In the genomic region with DNA sequence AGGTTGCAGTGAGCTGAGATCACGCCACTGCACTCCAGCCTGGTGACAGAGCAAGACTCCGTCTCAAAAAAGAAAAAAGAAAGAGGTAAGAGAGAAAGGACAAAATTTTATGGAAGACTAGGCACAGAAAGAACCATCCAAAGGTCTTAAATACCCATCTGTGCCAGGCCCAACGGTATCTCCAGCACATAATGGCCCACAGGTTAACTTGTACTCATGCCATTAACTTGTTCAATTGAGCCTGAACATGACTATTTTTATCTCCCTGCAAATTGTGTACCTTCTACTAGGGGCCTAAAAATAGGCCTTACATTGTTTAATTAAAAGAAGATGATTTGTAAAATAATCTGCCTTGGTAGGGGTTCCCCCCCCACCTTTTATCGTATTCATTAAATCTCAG, we compare ENCODE assay signal across 14 cellular contexts.
DNase-seq lines count a peak whose midpoint lies in the region; ATAC-seq, FAIRE-seq and TF ChIP-seq lines count a peak whose summit lies in the region.
"Had no signal": no experiment of that assay in that cellular context is flagged by ENCODE, and none has a peak within 500 bp of the region (broad histone marks: within the 10 kb centered on the region; RNA-seq: fewer than 3 reads in every experiment).

No MANE protein-coding gene starts in this region.

- H3K4me3 ChIP-seq in HepG2 (replicated peaks in 1 of 3; ENCODE audit: insufficient read depth in 1 of 3, low read depth in 2 of 3, low read length in 3 of 3): peak overlapping the region in 2 of 3 experiments; percentile 21 to 31; a peak in 1 of 6 replicates
- H3K4me3 ChIP-seq in right lobe of liver: no peak overlapping the region
- no peak overlapping the region for H3K4me3 ChIP-seq in uterus
- H3K4me3 ChIP-seq in gastroesophageal sphincter: no peak overlapping the region
- H3K4me3 ChIP-seq: Peyer's patch had no signal

- H3K4me1 ChIP-seq in HepG2 (ENCODE audit: insufficient read depth, low read length) (peaks cover 55% of the 10 kb centered on the region), right lobe of liver (peaks cover 0 to 16% (median 0%) of the 10 kb centered on the region in 4 donors), uterus (no peaks in the 10 kb centered on the region), gastroesophageal sphincter (no peaks in the 10 kb centered on the region)

- no peaks in the 10 kb centered on the region for H3K9me3 Mint-ChIP-seq in activated CD4-positive, alpha-beta T cell treated with anti-CD3 and anti-CD28 coated beads, Interleukin-2, amount 10 ng/mL, durations not matched to agents 7 days and 5 days
- H3K9me3 Mint-ChIP-seq in activated T-helper 1 cell treated with anti-CD3 and anti-CD28 coated beads, Interleukin-12 subunit alpha, Interleukin-12 subunit beta, Interleukin-2, Interleukin-4 antibody, amounts not matched to agents 30 ng/mL and 10 ng/mL and 1 ng/mL, durations not matched to agents 14 hours and 24 hours and 36 hours: no peaks in the 10 kb centered on the region
- H3K9me3 Mint-ChIP-seq: HFFc6 had no signal

- no peaks in the 10 kb centered on the region for H3K27me3 ChIP-seq in HepG2 (ENCODE audit: control insufficient read depth in 1 of 2, insufficient read depth in 2 of 2, low read length in 2 of 2)
- no peaks in the 10 kb centered on the region for H3K27me3 ChIP-seq in right lobe of liver
- H3K27me3 ChIP-seq in uterus: no peaks in the 10 kb centered on the region
- H3K27me3 ChIP-seq in gastroesophageal sphincter: no peaks in the 10 kb centered on the region
- H3K27me3 ChIP-seq: Peyer's patch had no signal

- WGBS in HepG2 (ENCODE audit: low lambda C conversion rate): 49% methylated on average over 4 of the region's 4 CpGs
- 88% methylated on average over 4 of the region's 4 CpGs for WGBS in right lobe of liver (ENCODE audit: insufficient coverage, low coverage, low lambda C conversion rate, missing lambda C conversion rate)
- 55 to 72% methylated on average over 3 to 4 of the region's 4 CpGs for WGBS in gastroesophageal sphincter (ENCODE audit: low coverage in 1 of 2), 2 donors

- TF ChIP-seq RAD21 in HepG2 (CRISPR knock-in tag; IDR thresholded peaks at IDR 0.05): no peak

- no peak for FAIRE-seq in HepG2 (lab: Jason Lieb, UNC)

- H4K20me1 ChIP-seq in HepG2 (ENCODE audit: insufficient read depth, low read length): no peaks in the 10 kb centered on the region

- H3K36me3 ChIP-seq in HepG2 (replicated peaks in 1 of 2; ENCODE audit: control insufficient read depth in 1 of 2, insufficient read depth in 2 of 2, low read length in 2 of 2): peaks cover 0 to 9% of the 10 kb centered on the region in 2 experiments; a peak in 1 of 5 replicates
- peaks cover 0 to 5% (median 0%) of the 10 kb centered on the region in 4 donors for H3K36me3 ChIP-seq in right lobe of liver
- no peaks in the 10 kb centered on the region for H3K36me3 ChIP-seq in uterus
- peaks cover 0 to 7% of the 10 kb centered on the region in 2 donors for H3K36me3 ChIP-seq in gastroesophageal sphincter

- H3K27ac Mint-ChIP-seq in activated CD4-positive, alpha-beta T cell treated with anti-CD3 and anti-CD28 coated beads, Interleukin-2, amount 10 ng/mL, durations not matched to agents 7 days and 5 days: peak overlapping the region; percentile 55
- H3K27ac Mint-ChIP-seq in activated T-helper 1 cell treated with anti-CD3 and anti-CD28 coated beads, Interleukin-12 subunit alpha, Interleukin-12 subunit beta, Interleukin-2, Interleukin-4 antibody, amounts not matched to agents 30 ng/mL and 10 ng/mL and 1 ng/mL, durations not matched to agents 14 hours and 24 hours and 36 hours: peak overlapping the region; percentile 81
- H3K27ac Mint-ChIP-seq: HFFc6 had no signal

- no peaks in the 10 kb centered on the region for H3K27me3 Mint-ChIP-seq in activated CD4-positive, alpha-beta T cell treated with anti-CD3 and anti-CD28 coated beads, Interleukin-2, amount 10 ng/mL, durations not matched to agents 7 days and 5 days
- no peaks in the 10 kb centered on the region for H3K27me3 Mint-ChIP-seq in activated T-helper 1 cell treated with anti-CD3 and anti-CD28 coated beads, Interleukin-12 subunit alpha, Interleukin-12 subunit beta, Interleukin-2, Interleukin-4 antibody, amounts not matched to agents 30 ng/mL and 10 ng/mL and 1 ng/mL, durations not matched to agents 14 hours and 24 hours and 36 hours (ENCODE audit: insufficient read depth)

- H2AFZ ChIP-seq in HepG2 (ENCODE audit: low read length): no peak overlapping the region

- intact Hi-C loops in HepG2 (cut with micrococcal nuclease; ENCODE audit: unreplicated experiment): loop anchor here (1.0 kb wide), 1 partner anchor 32 kb away; no protein-coding TSS in a partner anchor
- intact Hi-C loops in right lobe of liver (cut with DNase I): no loop called here
- intact Hi-C loops in activated T-helper 1 cell treated with anti-CD3 and anti-CD28 coated beads, Interleukin-12 subunit alpha, Interleukin-12 subunit beta, Interleukin-2, Interleukin-4 antibody, amounts not matched to agents 30 ng/mL and 10 ng/mL and 1 ng/mL, durations not matched to agents 14 hours and 24 hours and 36 hours (cut with micrococcal nuclease): loop anchor here (2.0 to 5.0 kb wide), 2 partner anchors 48 to 60 kb away; no protein-coding TSS in a partner anchor
- intact Hi-C loops in uterus (cut with DNase I; ENCODE audit: low total_unique reads): no loop called here

- H3K4me3 Mint-ChIP-seq in activated CD4-positive, alpha-beta T cell treated with anti-CD3 and anti-CD28 coated beads, Interleukin-2, amount 10 ng/mL, durations not matched to agents 7 days and 5 days: no peak overlapping the region
- peak overlapping the region; percentile 71 for H3K4me3 Mint-ChIP-seq in activated T-helper 1 cell treated with anti-CD3 and anti-CD28 coated beads, Interleukin-12 subunit alpha, Interleukin-12 subunit beta, Interleukin-2, Interleukin-4 antibody, amounts not matched to agents 30 ng/mL and 10 ng/mL and 1 ng/mL, durations not matched to agents 14 hours and 24 hours and 36 hours
- H3K4me3 Mint-ChIP-seq: HFFc6 had no signal

- no peak for TF ChIP-seq POLR2A in HepG2 (IDR thresholded peaks at IDR 0.05; ENCODE audit: insufficient read depth in 1 of 2, low read depth in 2 of 2, low read length in 2 of 2)
- no peak for TF ChIP-seq POLR2A in right lobe of liver (IDR thresholded peaks at IDR 0.05)
- TF ChIP-seq POLR2A in uterus (IDR thresholded peaks at IDR 0.05): no peak
- no peak for TF ChIP-seq POLR2A in gastroesophageal sphincter (IDR thresholded peaks at IDR 0.05)

- in situ Hi-C loops in HepG2 (cut with HindIII; ENCODE audit: extremely low pct_ligation_motif_present, low pct_unique_long_range_greater_than_20kb): no loop called here

- H3K27ac ChIP-seq in HepG2 (ENCODE audit: extremely low read length, insufficient read depth, low read length) (peak overlapping the region; percentile 89), right lobe of liver (no peak overlapping the region), uterus (no peak overlapping the region), gastroesophageal sphincter (no peak overlapping the region)
- H3K27ac ChIP-seq: KMS-11, Peyer's patch had no signal

- H3K9me3 ChIP-seq in HepG2 (ENCODE audit: low read length) (no peaks in the 10 kb centered on the region), right lobe of liver (no peaks in the 10 kb centered on the region), uterus (no peaks in the 10 kb centered on the region), gastroesophageal sphincter (no peaks in the 10 kb centered on the region)
- H3K9me3 ChIP-seq: Peyer's patch had no signal

- TF ChIP-seq CTCF in HepG2 (CRISPR knock-in tag; IDR thresholded peaks at IDR 0.05): no peak
- TF ChIP-seq CTCF in right lobe of liver (IDR thresholded peaks at IDR 0.05): no peak
- TF ChIP-seq CTCF in uterus (IDR thresholded peaks at IDR 0.05): no peak
- no peak for TF ChIP-seq CTCF in gastroesophageal sphincter (IDR thresholded peaks at IDR 0.05)

- no peak for DNase-seq in activated CD4-positive, alpha-beta T cell treated with anti-CD3 and anti-CD28 coated beads, Interleukin-2, amount 10 ng/mL, durations not matched to agents 7 days and 5 days
- no peak for DNase-seq in activated CD4-positive, alpha-beta T cell treated with anti-CD3 and anti-CD28 coated beads, Interleukin-2, amount 50 U/mL, for 48 hours
- DNase-seq in HepG2 (ENCODE audit: low spot score) (no peak), right lobe of liver (no peak), uterus (no peak)
- DNase-seq in activated T-helper 1 cell treated with anti-CD3 and anti-CD28 coated beads, Interleukin-12 subunit alpha, Interleukin-12 subunit beta, Interleukin-2, Interleukin-4 antibody, amounts not matched to agents 30 ng/mL and 10 ng/mL and 1 ng/mL, durations not matched to agents 14 hours and 24 hours and 36 hours (ENCODE audit: low spot score): no peak
- DNase-seq: HFFc6, NCI-H1436, NCI-H2081, NCI-H774, Peyer's patch, SHP77 had no signal

- no peak for TF ChIP-seq EP300 in HepG2 (IDR thresholded peaks at IDR 0.05; ENCODE audit: low read depth in 2 of 2, low read length in 2 of 2)
- no peak for TF ChIP-seq EP300 in HepG2 (CRISPR knock-in tag; IDR thresholded peaks at IDR 0.05; ENCODE audit: borderline replicate concordance)
- TF ChIP-seq EP300 in gastroesophageal sphincter (IDR thresholded peaks at IDR 0.05): no peak

- POLR2A ChIA-PET in activated CD4-positive, alpha-beta T cell treated with anti-CD3 and anti-CD28 coated beads, Interleukin-2, amount 10 ng/mL, durations not matched to agents 7 days and 5 days (lab: Charles Lee): no interaction called here
- POLR2A ChIA-PET in HepG2 (lab: Yijun Ruan, JAX): interaction anchor here (1.1 to 1.4 kb wide), 3 partner anchors 80 to 494 kb away, joined by 3 to 4 read pairs (median 4); partner anchors contain the start of genes RIC8B and TMEM263

- peak overlapping the region; percentile 78 for H3K4me2 ChIP-seq in HepG2 (ENCODE audit: low read depth, low read length)
- H3K4me2 ChIP-seq: KMS-11 had no signal

- BruUV-seq in HepG2 (replicated peaks; lab: Mats Ljungman, UMichigan): no TSS peak

- H3K4me1 Mint-ChIP-seq in activated CD4-positive, alpha-beta T cell treated with anti-CD3 and anti-CD28 coated beads, Interleukin-2, amount 10 ng/mL, durations not matched to agents 7 days and 5 days: peaks cover 4% of the 10 kb centered on the region
- H3K4me1 Mint-ChIP-seq in activated T-helper 1 cell treated with anti-CD3 and anti-CD28 coated beads, Interleukin-12 subunit alpha, Interleukin-12 subunit beta, Interleukin-2, Interleukin-4 antibody, amounts not matched to agents 30 ng/mL and 10 ng/mL and 1 ng/mL, durations not matched to agents 14 hours and 24 hours and 36 hours (ENCODE audit: low read depth): peaks cover 5% of the 10 kb centered on the region

- H3K36me3 Mint-ChIP-seq in activated CD4-positive, alpha-beta T cell treated with anti-CD3 and anti-CD28 coated beads, Interleukin-2, amount 10 ng/mL, durations not matched to agents 7 days and 5 days (ENCODE audit: low read depth): peaks cover 9% of the 10 kb centered on the region
- H3K36me3 Mint-ChIP-seq in activated T-helper 1 cell treated with anti-CD3 and anti-CD28 coated beads, Interleukin-12 subunit alpha, Interleukin-12 subunit beta, Interleukin-2, Interleukin-4 antibody, amounts not matched to agents 30 ng/mL and 10 ng/mL and 1 ng/mL, durations not matched to agents 14 hours and 24 hours and 36 hours (ENCODE audit: low read depth): peaks cover 13% of the 10 kb centered on the region

- H3K9ac ChIP-seq in HepG2 (ENCODE audit: insufficient read depth, low read depth, low read length): 0 out of 2 replicates have a peak overlapping the region, but pooled peaks have one; percentile 16
- H3K9ac ChIP-seq: KMS-11 had no signal

- CTCF ChIA-PET in activated CD4-positive, alpha-beta T cell treated with anti-CD3 and anti-CD28 coated beads, Interleukin-2, amount 10 ng/mL, durations not matched to agents 7 days and 5 days (lab: Charles Lee): no interaction called here
- CTCF ChIA-PET in HepG2 (lab: Yijun Ruan, JAX; ENCODE audit: low intra/inter-chr PET ratio, low total read pairs): no interaction called here

- ATAC-seq in HepG2 (peak; percentile 31), right lobe of liver (no peak), gastroesophageal sphincter (no peak)

- no peaks in the 10 kb centered on the region for H3K79me2 ChIP-seq in HepG2 (ENCODE audit: insufficient read depth, low read length)

Comparison
In these comparisons a context has a peak if more than half of its experiments do, and no peak if none do; other contexts are left out.
1. H3K4me3 ChIP-seq: peak in HepG2 (2 of 3); none in right lobe of liver (0 of 3), uterus (0 of 2) and gastroesophageal sphincter (0 of 2).
2. intact Hi-C loops: an anchor here in HepG2 (1.0 kb wide) and activated T-helper 1 cell treated with anti-CD3 and anti-CD28 coated beads, Interleukin-12 subunit alpha, Interleukin-12 subunit beta, Interleukin-2, Interleukin-4 antibody, amounts not matched to agents 30 ng/mL and 10 ng/mL and 1 ng/mL, durations not matched to agents 14 hours and 24 hours and 36 hours (2.0 to 5.0 kb wide); none called in right lobe of liver and uterus.